In genomic region chr13:113918981-113919646, GRCh38 we compare ENCODE assay signal across 2 cellular contexts.
TF ChIP-seq lines count a peak whose summit lies in the region.

No MANE protein-coding gene starts in this region.

TF ChIP-seq in IMR-90, 13 proteins besides CTCF, POLR2A, EP300 and RAD21 (continued from another document):
- no peak for TF ChIP-seq USF2 (IDR thresholded peaks at IDR 0.05; ENCODE audit: low read depth, low read length)
- no peak for TF ChIP-seq RCOR1 (IDR thresholded peaks at IDR 0.05; ENCODE audit: insufficient replicate concordance, low read length)
- no peak for TF ChIP-seq MXI1 (IDR thresholded peaks at IDR 0.05; ENCODE audit: borderline replicate concordance, low read depth, low read length)
- TF ChIP-seq CEBPB (IDR thresholded peaks at IDR 0.05; ENCODE audit: low read depth, low read length): no peak

TF ChIP-seq in SK-N-SH treated with all-trans-retinoic acid at 6 μM for 48 hours, 23 proteins besides CTCF, POLR2A, EP300 and RAD21 (continued from another document):
- TF ChIP-seq PATZ1 (CRISPR knock-in tag; IDR thresholded peaks at IDR 0.05; ENCODE audit: borderline replicate concordance): no peak
- TF ChIP-seq TSHZ2 (CRISPR knock-in tag; IDR thresholded peaks at IDR 0.05): no peak
- no peak for TF ChIP-seq ZNF8 (CRISPR knock-in tag; IDR thresholded peaks at IDR 0.05)
- no peak for TF ChIP-seq TCF4 (CRISPR knock-in tag; IDR thresholded peaks at IDR 0.05; ENCODE audit: borderline replicate concordance)
- TF ChIP-seq CSDC2 (CRISPR knock-in tag; IDR thresholded peaks at IDR 0.05): no peak
- no peak for TF ChIP-seq ESRRG (CRISPR knock-in tag; IDR thresholded peaks at IDR 0.05)
- TF ChIP-seq CREB5 (CRISPR knock-in tag; IDR thresholded peaks at IDR 0.05; ENCODE audit: low read depth): no peak
- TF ChIP-seq ARNTL (CRISPR knock-in tag; IDR thresholded peaks at IDR 0.05; ENCODE audit: borderline replicate concordance, low read depth): no peak
- TF ChIP-seq BACH2 (CRISPR knock-in tag; IDR thresholded peaks at IDR 0.05; ENCODE audit: borderline replicate concordance): no peak
- TF ChIP-seq PPARA (CRISPR knock-in tag; IDR thresholded peaks at IDR 0.05; ENCODE audit: borderline replicate concordance): no peak
- TF ChIP-seq ZFP30 (CRISPR knock-in tag; IDR thresholded peaks at IDR 0.05): no peak
- no peak for TF ChIP-seq RARB (CRISPR knock-in tag; IDR thresholded peaks at IDR 0.05)
- TF ChIP-seq POU6F1 (CRISPR knock-in tag; IDR thresholded peaks at IDR 0.05; ENCODE audit: borderline replicate concordance, low read depth): no peak
- no peak for TF ChIP-seq GLIS3 (CRISPR knock-in tag; IDR thresholded peaks at IDR 0.05)
- TF ChIP-seq ZNF70 (CRISPR knock-in tag; IDR thresholded peaks at IDR 0.05): no peak
- no peak for TF ChIP-seq SNAI2 (CRISPR knock-in tag; IDR thresholded peaks at IDR 0.05)
- no peak for TF ChIP-seq ZC3H10 (CRISPR knock-in tag; IDR thresholded peaks at IDR 0.05)
